ENCODE assay signal across 10 cellular contexts in genomic region chr19:27776020-27776419, GRCh38.
DNase-seq lines count a peak whose midpoint lies in the region; ATAC-seq and TF ChIP-seq lines count a peak whose summit lies in the region.
"Had no signal": no experiment of that assay in that cellular context is flagged by ENCODE, and none has a peak within 500 bp of the region (broad histone marks: within the 10 kb centered on the region; RNA-seq: fewer than 3 reads in every experiment).

No MANE protein-coding gene starts in this region.

- CTCF ChIA-PET in Panc1 (lab: Charles Lee) = no interaction called here

- H3K27me3 ChIP-seq in Panc1 (ENCODE audit: control insufficient read depth, insufficient read depth, low read length) = no peaks in the 10 kb centered on the region
- no peaks in the 10 kb centered on the region for H3K27me3 ChIP-seq in aorta (ENCODE audit: control insufficient read depth in 1 of 2, insufficient read depth in 2 of 2, low read length in 1 of 2)
- H3K27me3 ChIP-seq: upper lobe of left lung had no signal

- intact Hi-C loops in Panc1 (cut with micrococcal nuclease; ENCODE audit: unreplicated experiment) (no loop called here), aorta (cut with DNase I) (no loop called here)

- no peaks in the 10 kb centered on the region for H3K4me1 ChIP-seq in Panc1 (ENCODE audit: control insufficient read depth, insufficient read depth, low read length)
- H3K4me1 ChIP-seq in aorta (ENCODE audit: control insufficient read depth in 1 of 2, insufficient read depth in 2 of 2, low read length in 2 of 2) = no peaks in the 10 kb centered on the region
- H3K4me1 ChIP-seq: upper lobe of left lung had no signal

- peak; percentile 58 for TF ChIP-seq CTCF in Panc1 (IDR thresholded peaks at IDR 0.05)

- no peak overlapping the region for H3K27ac ChIP-seq in Panc1 (ENCODE audit: low read length)
- no peak overlapping the region for H3K27ac ChIP-seq in aorta (ENCODE audit: low read depth in 1 of 2, low read length in 2 of 2)
- H3K27ac ChIP-seq: upper lobe of left lung had no signal

- H3K4me3 ChIP-seq in Panc1 (ENCODE audit: low read depth in 2 of 2, low read length in 2 of 2) (no peak overlapping the region), aorta (ENCODE audit: low read length in 2 of 2) (no peak overlapping the region)
- H3K4me3 ChIP-seq: upper lobe of left lung had no signal

- POLR2A ChIA-PET in Panc1 (lab: Charles Lee) = no interaction called here

- ATAC-seq in GM18868 (IDR thresholded peaks at IDR 0.05; ENCODE audit: unreplicated experiment) (peak; percentile 35), Panc1 (peak; percentile 59; the same call in 1 of the 2 replicates), aorta (ENCODE audit: low FRiP score) (no peak), HG02981 (IDR thresholded peaks at IDR 0.05; ENCODE audit: unreplicated experiment) (no peak)

- BruUV-seq in Panc1 (replicated peaks; lab: Mats Ljungman, UMichigan) = no TSS peak

- in situ Hi-C loops in Panc1 (cut with HindIII; ENCODE audit: low pct_unique_long_range_greater_than_20kb, low sequenced_read_pairs) = no loop called here

- DNase-seq in AML-193 (lab: John Stamatoyannopoulos, UW) = peak; percentile 31 to 61
- DNase-seq in Panc1 (ENCODE audit: low read depth, low spot score) = no peak
- peak; percentile 18 for DNase-seq in fibroblast of the conjunctiva (ENCODE audit: low read depth)
- no peak for DNase-seq in NCI-H2196 (lab: John Stamatoyannopoulos, UW; ENCODE audit: unreplicated experiment)
- DNase-seq in aorta = no peak
- no peak for DNase-seq in NCI-H2227 (lab: John Stamatoyannopoulos, UW; ENCODE audit: unreplicated experiment)
- DNase-seq: activated naive CD4-positive, alpha-beta T cell treated with Interleukin-2 at 50 U/mL for 16 hours had no signal

- H3K36me3 ChIP-seq in Panc1 (ENCODE audit: control insufficient read depth, insufficient read depth, low read length) (no peaks in the 10 kb centered on the region; the same call in 1 of the 2 replicates), aorta (ENCODE audit: control insufficient read depth in 1 of 2, insufficient read depth in 2 of 2, low read length in 1 of 2) (peaks cover 0 to 14% of the 10 kb centered on the region in 2 donors)

- H3K9me3 ChIP-seq in Panc1 (ENCODE audit: control insufficient read depth, insufficient read depth, low read depth, low read length) = peaks cover 48% of the 10 kb centered on the region
- peaks cover 39% of the 10 kb centered on the region for H3K9me3 ChIP-seq in aorta (ENCODE audit: control insufficient read depth, low read length)

- 97% methylated on average over 8 of the region's 8 CpGs for WGBS in aorta, 2 donors

Comparison
In these comparisons a context has a peak if more than half of its experiments do, and no peak if none do; other contexts are left out.
1. DNase-seq: peak in AML-193 (2 of 2) and fibroblast of the conjunctiva (single experiment); none in Panc1 (single experiment), NCI-H2196 (single experiment), aorta (0 of 2) and NCI-H2227 (single experiment).
2. ATAC-seq: peak in GM18868 (single experiment) and Panc1 (single experiment); none in aorta (single experiment) and HG02981 (single experiment).